Comparison of ENCODE assay signal across 2 cellular contexts in genomic region chr18:3266062-3266608, GRCh38.
TF ChIP-seq lines count a peak whose summit lies in the region.

No MANE protein-coding gene starts in this region.

TF ChIP-seq in K562, 482 proteins besides CTCF, POLR2A, EP300 and RAD21 (continues in another document):
- TF ChIP-seq MNT (conservative IDR thresholded peaks at IDR 0.05) (no peak), CEBPB (tag; IDR thresholded peaks at IDR 0.05) (peak; percentile 40; the same call in 1 of the 2 replicates), NCOA2 (IDR thresholded peaks at IDR 0.05; ENCODE audit: partially characterized antibody in 2 of 2) (no peak), TCF15 (CRISPR knock-in tag; IDR thresholded peaks at IDR 0.05) (no peak), FOXK1 (CRISPR knock-in tag; IDR thresholded peaks at IDR 0.05; ENCODE audit: borderline replicate concordance) (no peak), ZNF79 (CRISPR knock-in tag; IDR thresholded peaks at IDR 0.05; ENCODE audit: low read depth) (no peak), ZNF175 (CRISPR knock-in tag; IDR thresholded peaks at IDR 0.05; ENCODE audit: low read depth) (no peak), DIDO1 (tag; IDR thresholded peaks at IDR 0.05; ENCODE audit: low read depth) (no peak), MCM5 (IDR thresholded peaks at IDR 0.05; ENCODE audit: low read depth) (no peak), RHOXF2B (CRISPR knock-in tag; conservative IDR thresholded peaks at IDR 0.05) (no peak), TCF7L2 (IDR thresholded peaks at IDR 0.05; ENCODE audit: low read depth, low read length) (no peak), RNF2 (IDR thresholded peaks at IDR 0.05) (no peak), DACH1 (IDR thresholded peaks at IDR 0.05; ENCODE audit: partially characterized antibody) (no peak), PTBP1 (IDR thresholded peaks at IDR 0.05; ENCODE audit: low read depth, low read length) (no peak), POLR2AphosphoS5 (IDR thresholded peaks at IDR 0.05; ENCODE audit: control insufficient read depth, insufficient read depth, low read depth, low read length) (peak; percentile 28; the same call in 1 of the 2 replicates), RBM17 (IDR thresholded peaks at IDR 0.05; ENCODE audit: borderline replicate concordance, low read depth, low read length) (no peak), POLR3A (IDR thresholded peaks at IDR 0.05; ENCODE audit: borderline replicate concordance, extremely low read depth, insufficient read depth, insufficient read length) (no peak), NFIC (IDR thresholded peaks at IDR 0.05) (no peak), E2F8 (IDR thresholded peaks at IDR 0.05; ENCODE audit: low read depth, partially characterized antibody) (no peak), YY1 (IDR thresholded peaks at IDR 0.05; ENCODE audit: borderline replicate concordance in 1 of 3, control insufficient read depth in 1 of 3, extremely low read depth in 1 of 3, insufficient read depth in 3 of 3, insufficient read length in 1 of 3, insufficient replicate concordance in 2 of 3, low read depth in 1 of 3, low read length in 2 of 3) (peak in 1 of 3 experiments; percentile 85)
- TF ChIP-seq, protein P1, sequence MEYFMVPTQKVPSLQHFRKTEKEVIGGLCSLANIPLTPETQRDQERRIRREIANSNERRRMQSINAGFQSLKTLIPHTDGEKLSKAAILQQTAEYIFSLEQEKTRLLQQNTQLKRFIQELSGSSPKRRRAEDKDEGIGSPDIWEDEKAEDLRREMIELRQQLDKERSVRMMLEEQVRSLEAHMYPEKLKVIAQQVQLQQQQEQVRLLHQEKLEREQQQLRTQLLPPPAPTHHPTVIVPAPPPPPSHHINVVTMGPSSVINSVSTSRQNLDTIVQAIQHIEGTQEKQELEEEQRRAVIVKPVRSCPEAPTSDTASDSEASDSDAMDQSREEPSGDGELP (CRISPR knock-in tag; IDR thresholded peaks at IDR 0.05; ENCODE audit: borderline replicate concordance) = 0 out of 2 replicates have a peak, but pooled peaks have one; percentile 11

TF ChIP-seq in liver, 16 proteins besides CTCF, POLR2A, EP300 and RAD21:
- TF ChIP-seq HNF4A (conservative IDR thresholded peaks at IDR 0.05) (peak in 1 of 2 donors; percentile 6), HNF4G (IDR thresholded peaks at IDR 0.05) (no peak), GABPA (IDR thresholded peaks at IDR 0.05 in 1 of 2, conservative IDR thresholded peaks at IDR 0.05 in 1 of 2) (no peak)
